12 cellular contexts compared by ENCODE assay signal in genomic region chr13:50421457-50422130, GRCh38.
A peak's percentile ranks its signal among the peaks of the same experiment; 100 is the strongest.
DNase-seq lines count a peak whose midpoint lies in the region; ATAC-seq and TF ChIP-seq lines count a peak whose summit lies in the region.
"Had no signal": no experiment of that assay in that cellular context is flagged by ENCODE, and none has a peak within 500 bp of the region (broad histone marks: within the 10 kb centered on the region; RNA-seq: fewer than 3 reads in every experiment).

No MANE protein-coding gene starts in this region.

- H3K4me3 ChIP-seq in AG10803 (ENCODE audit: low read length) (no peak overlapping the region), IMR-90 (ENCODE audit: insufficient read depth, low read depth, low read length) (no peak overlapping the region), sigmoid colon (no peak overlapping the region)

- no peaks in the 10 kb centered on the region for H3K9me3 Mint-ChIP-seq in activated T-helper 17 cell treated with anti-CD3 and anti-CD28 coated beads, Interleukin-2, amount 50 U/mL, for 72 hours
- H3K9me3 Mint-ChIP-seq: endodermal cell had no signal

- POLR2A ChIA-PET in IMR-90 (lab: Charles Lee; ENCODE audit: unreplicated experiment), result no interaction called here

- TF ChIP-seq POLR2A in IMR-90 (IDR thresholded peaks at IDR 0.05; ENCODE audit: low read depth, low read length) (no peak), sigmoid colon (IDR thresholded peaks at IDR 0.05) (no peak)

- H3K27me3 ChIP-seq in IMR-90 (ENCODE audit: control insufficient read depth, insufficient read depth, low read length) (no peaks in the 10 kb centered on the region), sigmoid colon (no peaks in the 10 kb centered on the region)

- H4K8ac ChIP-seq in IMR-90 (ENCODE audit: low read depth in 2 of 2, low read length in 2 of 2), result 0 out of 4 replicates have a peak overlapping the region, but pooled peaks of 1 of the 2 experiments have one; percentile 15

- H3K9me3 ChIP-seq in IMR-90 (ENCODE audit: control insufficient read depth, insufficient read depth, low read length) (peaks cover 2% of the 10 kb centered on the region; the same call in 1 of the 2 replicates), sigmoid colon (no peaks in the 10 kb centered on the region)

- peak overlapping the region; percentile 22; the same call in 1 of the 2 replicates for H4K91ac ChIP-seq in IMR-90 (ENCODE audit: insufficient read depth, low read depth, low read length)

- TF ChIP-seq RAD21 in IMR-90 (IDR thresholded peaks at IDR 0.05; ENCODE audit: low read length), result no peak

- H3K9ac ChIP-seq in IMR-90 (ENCODE audit: low read depth, low read length), result no peak overlapping the region

- CTCF ChIA-PET in IMR-90 (lab: Yijun Ruan, JAX), result no interaction called here

- H2AK5ac ChIP-seq in IMR-90 (ENCODE audit: low read depth, low read length), result peak overlapping the region; percentile 31

- dilution Hi-C loops in IMR-90 (cut with HindIII; ENCODE audit: low sequenced_read_pairs, unreplicated experiment), result no loop called here

- no peak overlapping the region for H3K14ac ChIP-seq in IMR-90 (replicated peaks; ENCODE audit: low read depth, low read length)

- peak overlapping the region; percentile 51 for H2BK20ac ChIP-seq in IMR-90 (ENCODE audit: low read depth, low read length)

- peak overlapping the region; percentile 40 for H3K4me3 Mint-ChIP-seq in activated T-helper 17 cell treated with anti-CD3 and anti-CD28 coated beads, Interleukin-2, amount 50 U/mL, for 72 hours
- H3K4me3 Mint-ChIP-seq: endodermal cell had no signal

- H3K36me3 ChIP-seq in IMR-90 (ENCODE audit: control insufficient read depth, insufficient read depth, low read length) (no peaks in the 10 kb centered on the region), sigmoid colon (no peaks in the 10 kb centered on the region)

- H3K27ac ChIP-seq in IMR-90 (ENCODE audit: insufficient read depth, low read length) (no peak overlapping the region), sigmoid colon (peak overlapping the region in 1 of 4 donors; percentile 43)

- no peaks in the 10 kb centered on the region for H3K36me3 Mint-ChIP-seq in activated T-helper 17 cell treated with anti-CD3 and anti-CD28 coated beads, Interleukin-2, amount 50 U/mL, for 72 hours (ENCODE audit: low read depth)

- DNase-seq in AG10803 (ENCODE audit: low read depth) (peak; percentile 25), IMR-90 (peak; percentile 38), iris pigment epithelial cell (ENCODE audit: low read depth) (peak; percentile 37), HUDEP-2 (lab: John Stamatoyannopoulos, UW; ENCODE audit: unreplicated experiment in 76 of 76) (no peak), sigmoid colon (no peak)
- DNase-seq in activated naive CD4-positive, alpha-beta T cell (lab: John Stamatoyannopoulos, UW), result no peak
- DNase-seq in stimulated activated CD4-positive, alpha-beta T cell treated with anti-CD3 and anti-CD28 coated beads, Interleukin-15, amount 100 ng/mL, for 24 hours, result no peak
- DNase-seq: activated naive CD4-positive, alpha-beta T cell treated with anti-CD3 and anti-CD28 coated beads, Interleukin-2, amount 50 U/mL, for 16 hours; endodermal cell; NCI-H1092 treated with DMSO at 0.1 percent for 48 hours; SHP77 treated with DMSO at 0.1 percent for 48 hours had no signal

- no peak overlapping the region for H2BK15ac ChIP-seq in IMR-90 (ENCODE audit: low read depth, low read length)

- no peaks in the 10 kb centered on the region for H4K20me1 ChIP-seq in IMR-90 (ENCODE audit: insufficient read depth, low read length)

- peak; percentile 46; the same call in 1 of the 2 replicates for ATAC-seq in IMR-90 (ENCODE audit: low read depth)
- ATAC-seq in activated T-helper 17 cell treated with anti-CD3 and anti-CD28 coated beads, Interleukin-2, amount 50 U/mL, for 72 hours (replicated peaks), result peak; percentile 52

- H3K79me1 ChIP-seq in IMR-90 (ENCODE audit: low read depth in 1 of 2, low read length in 2 of 2), result no peaks in the 10 kb centered on the region

- H3K4me1 Mint-ChIP-seq in activated T-helper 17 cell treated with anti-CD3 and anti-CD28 coated beads, Interleukin-2, amount 50 U/mL, for 72 hours, result peaks cover 7% of the 10 kb centered on the region
- H3K4me1 Mint-ChIP-seq: endodermal cell had no signal

- H3K4me1 ChIP-seq in IMR-90 (ENCODE audit: control insufficient read depth, insufficient read depth, low read length), result peaks cover 9% of the 10 kb centered on the region
- peaks cover 0 to 36% (median 15%) of the 10 kb centered on the region in 4 donors for H3K4me1 ChIP-seq in sigmoid colon

- H3K27ac Mint-ChIP-seq in activated T-helper 17 cell treated with anti-CD3 and anti-CD28 coated beads, Interleukin-2, amount 50 U/mL, for 72 hours, result no peak overlapping the region
- H3K27ac Mint-ChIP-seq: endodermal cell had no signal

- no peak overlapping the region for H3K23ac ChIP-seq in IMR-90 (ENCODE audit: low read depth, low read length)

- H3K18ac ChIP-seq in IMR-90 (ENCODE audit: low read depth, low read length), result no peak overlapping the region

- H3K27me3 Mint-ChIP-seq in activated T-helper 17 cell treated with anti-CD3 and anti-CD28 coated beads, Interleukin-2, amount 50 U/mL, for 72 hours, result no peaks in the 10 kb centered on the region

- no TSS peak for BruUV-seq in IMR-90 (replicated peaks; lab: Mats Ljungman, UMichigan)

- in situ Hi-C loops in IMR-90 (cut with MboI; ENCODE audit: low sequenced_read_pairs), result no loop called here

- no CpG with 5 or more reads among the region's 2 CpGs for WGBS in IMR-90 (ENCODE audit: extremely low coverage in 2 of 2, insufficient read length in 1 of 2), 2 experiments
- WGBS in sigmoid colon, 2 donors, result 16 to 52% methylated on average over 2 of the region's 2 CpGs

- H2BK120ac ChIP-seq in IMR-90 (ENCODE audit: low read depth, low read length), result peak overlapping the region; percentile 53

- H2AFZ ChIP-seq in IMR-90 (replicated peaks; ENCODE audit: low read length, poor library complexity), result no peak overlapping the region

- no peak overlapping the region for H3K56ac ChIP-seq in IMR-90 (ENCODE audit: extremely low read depth, insufficient read depth, low read length)

- no peak for TF ChIP-seq EP300 in sigmoid colon (IDR thresholded peaks at IDR 0.05)

- H3K4me2 ChIP-seq in IMR-90 (ENCODE audit: low read depth, low read length), result no peak overlapping the region; the same call in 1 of the 2 replicates

- H2AK9ac ChIP-seq in IMR-90 (replicated peaks; ENCODE audit: low read depth, low read length, poor library complexity), result no peak overlapping the region

- intact Hi-C loops in IMR-90 (cut with micrococcal nuclease) (loop anchor here (5.0 kb wide), 1 partner anchor 106 kb away; no protein-coding TSS in a partner anchor), sigmoid colon (cut with DNase I) (no loop called here)

- H3K4ac ChIP-seq in IMR-90 (ENCODE audit: low read depth, low read length), result peak overlapping the region; percentile 39

- H4K5ac ChIP-seq in IMR-90 (ENCODE audit: low read depth, low read length), result no peak overlapping the region

- H3K9me1 ChIP-seq in IMR-90 (ENCODE audit: insufficient read depth, low read length), result peaks cover 6% of the 10 kb centered on the region; the same call in 1 of the 2 replicates

- TF ChIP-seq CTCF in AG10803 (conservative IDR thresholded peaks at IDR 0.05; ENCODE audit: low read length) (no peak), IMR-90 (conservative IDR thresholded peaks at IDR 0.05; ENCODE audit: low read depth, low read length) (no peak), sigmoid colon (IDR thresholded peaks at IDR 0.05) (no peak)

- H2BK5ac ChIP-seq in IMR-90 (ENCODE audit: low read depth, low read length, poor library complexity, severe bottlenecking), result no peak overlapping the region

TF ChIP-seq in IMR-90, 13 proteins besides CTCF, POLR2A, EP300 and RAD21:
- TF ChIP-seq CEBPB (IDR thresholded peaks at IDR 0.05; ENCODE audit: low read depth, low read length), result no peak
- TF ChIP-seq ELK1 (IDR thresholded peaks at IDR 0.05; ENCODE audit: borderline replicate concordance, low read depth, low read length), result no peak
- no peak for TF ChIP-seq RCOR1 (IDR thresholded peaks at IDR 0.05; ENCODE audit: insufficient replicate concordance, low read length)
- TF ChIP-seq RFX5 (IDR thresholded peaks at IDR 0.05; ENCODE audit: low read depth, low read length), result no peak
- no peak for TF ChIP-seq FOS (IDR thresholded peaks at IDR 0.05; ENCODE audit: low read depth, low read length)
- no peak for TF ChIP-seq USF2 (IDR thresholded peaks at IDR 0.05; ENCODE audit: low read depth, low read length)
- no peak for TF ChIP-seq MAZ (IDR thresholded peaks at IDR 0.05; ENCODE audit: borderline replicate concordance, low read depth, low read length)
- TF ChIP-seq MAFK (IDR thresholded peaks at IDR 0.05; ENCODE audit: low read depth, low read length), result no peak
- no peak for TF ChIP-seq MXI1 (IDR thresholded peaks at IDR 0.05; ENCODE audit: borderline replicate concordance, low read depth, low read length)
- TF ChIP-seq NFE2L2 (IDR thresholded peaks at IDR 0.05; ENCODE audit: low read depth, low read length), result no peak
- TF ChIP-seq SMC3 (IDR thresholded peaks at IDR 0.05; ENCODE audit: low read depth, low read length), result no peak
- TF ChIP-seq CHD1 (IDR thresholded peaks at IDR 0.05; ENCODE audit: low read depth, low read length), result no peak
- TF ChIP-seq BHLHE40 (IDR thresholded peaks at IDR 0.05; ENCODE audit: low read depth, low read length), result no peak
TF ChIP-seq in IMR-90: peak in this region for 0.

Comparison
In these comparisons a context has a peak if more than half of its experiments do, and no peak if none do; other contexts are left out.
1. DNase-seq: peak in AG10803 (single experiment), IMR-90 (single experiment) and iris pigment epithelial cell (single experiment); none in HUDEP-2 (0 of 76), activated naive CD4-positive, alpha-beta T cell (0 of 4), stimulated activated CD4-positive, alpha-beta T cell treated with anti-CD3 and anti-CD28 coated beads, Interleukin-15, amount 100 ng/mL, for 24 hours (single experiment) and sigmoid colon (single experiment).